ENCODE assay signal across 2 cellular contexts in genomic region chr1:167617100-167617949, GRCh38.
TF ChIP-seq lines count a peak whose summit lies in the region.

No MANE protein-coding gene starts in this region.

TF ChIP-seq in liver, 16 proteins besides CTCF, POLR2A, EP300 and RAD21 (continued from another document):
- TF ChIP-seq GABPA (IDR thresholded peaks at IDR 0.05 in 1 of 2, conservative IDR thresholded peaks at IDR 0.05 in 1 of 2) (no peak), RXRA (IDR thresholded peaks at IDR 0.05) (peak in 1 of 2 donors; percentile 36), MAX (IDR thresholded peaks at IDR 0.05) (peak; percentile 14), NR2F2 (IDR thresholded peaks at IDR 0.05) (peak; percentile 59)

TF ChIP-seq in HepG2, 621 proteins besides CTCF, POLR2A, EP300 and RAD21 (continued from another document):
- TF ChIP-seq ZBTB39 (CRISPR knock-in tag; IDR thresholded peaks at IDR 0.05) (no peak), RBM22 (optimal IDR thresholded peaks at IDR 0.05; ENCODE audit: low read length) (no peak)
